Comparison of ENCODE assay signal across 2 cellular contexts in the genomic region with DNA sequence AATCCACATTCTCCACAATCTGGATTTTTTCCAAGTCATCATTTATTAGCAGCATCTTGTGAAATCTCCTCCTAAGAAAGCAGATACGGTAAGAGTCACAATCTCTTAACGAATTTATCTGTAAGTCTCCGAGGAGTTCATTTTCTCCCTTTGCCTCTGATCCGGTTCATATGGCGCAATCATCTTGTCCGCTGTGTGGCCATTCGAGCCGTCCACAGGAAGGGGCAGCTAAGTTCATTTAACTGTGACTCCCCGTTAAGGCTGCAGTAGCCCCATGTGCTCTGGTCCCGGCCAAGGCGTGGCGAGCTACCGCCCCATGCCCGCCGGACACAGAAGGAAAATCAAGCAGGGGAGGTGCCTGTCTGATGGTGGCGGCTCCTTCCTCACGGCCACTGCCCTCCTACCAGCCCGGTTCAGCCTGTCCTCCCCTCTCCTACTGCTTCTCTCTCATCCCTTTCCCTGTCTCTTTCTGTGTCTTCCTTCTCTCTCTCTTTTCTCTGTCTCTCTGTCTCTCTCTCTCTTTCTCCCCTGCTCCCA.
TF ChIP-seq lines count a peak whose summit lies in the region.

No MANE protein-coding gene starts in this region.

TF ChIP-seq in HepG2, 621 proteins besides CTCF, POLR2A, EP300 and RAD21:
- TF ChIP-seq NKX3-1 (CRISPR knock-in tag; IDR thresholded peaks at IDR 0.05) = no peak
- TF ChIP-seq CEBPB (IDR thresholded peaks at IDR 0.05; ENCODE audit: borderline replicate concordance, low read depth, low read length) = peak; percentile 63; the same call in 1 of the 2 replicates
- TF ChIP-seq ZKSCAN1 (IDR thresholded peaks at IDR 0.05; ENCODE audit: low read length) = no peak
- TF ChIP-seq ZSCAN22 (CRISPR knock-in tag; IDR thresholded peaks at IDR 0.05) = peak; percentile 88

TF ChIP-seq in K562, 482 proteins besides CTCF, POLR2A, EP300 and RAD21:
- TF ChIP-seq ZNF263 (CRISPR knock-in tag; IDR thresholded peaks at IDR 0.05; ENCODE audit: borderline replicate concordance) (no peak), CEBPB (tag; IDR thresholded peaks at IDR 0.05) (0 out of 2 replicates have a peak, but pooled peaks have one; percentile 15)
